21 cellular contexts compared by ENCODE assay signal in genomic region chr7:117061751-117062150, GRCh38.
DNase-seq lines count a peak whose midpoint lies in the region; ATAC-seq, FAIRE-seq and TF ChIP-seq lines count a peak whose summit lies in the region.
"Had no signal": no experiment of that assay in that cellular context is flagged by ENCODE, and none has a peak within 500 bp of the region (broad histone marks: within the 10 kb centered on the region; RNA-seq: fewer than 3 reads in every experiment).

No MANE protein-coding gene starts in this region.

- H3K4me3 Mint-ChIP-seq in CD14-positive monocyte: no peak overlapping the region
- H3K4me3 Mint-ChIP-seq: activated CD4-positive, alpha-beta T cell treated with anti-CD3 and anti-CD28 coated beads, Interleukin-2, amount 10 ng/mL, durations not matched to agents 24 days and 14 days; activated naive CD8-positive, alpha-beta T cell treated with anti-CD3 and anti-CD28 coated beads, Interleukin-2, amount 50 U/mL, for 24 hours; neural crest cell; stimulated activated naive CD8-positive, alpha-beta T cell treated with anti-CD3 and anti-CD28 coated beads, Interleukin-15, Interleukin-2, amounts not matched to agents 100 ng/mL and 50 ng/mL, for 24 hours had no signal

- no peak overlapping the region for H3K27ac ChIP-seq in mesendoderm (ENCODE audit: low read depth, low read length)
- H3K27ac ChIP-seq: left ventricle myocardium inferior, psoas muscle had no signal

- H4K8ac ChIP-seq in mesendoderm (ENCODE audit: low read depth, low read length): no peak overlapping the region

- no peak overlapping the region for H3K56ac ChIP-seq in mesendoderm (ENCODE audit: low read length)

- no peaks in the 10 kb centered on the region for H3K4me1 ChIP-seq in mesendoderm (ENCODE audit: control insufficient read depth, low read depth, low read length)
- H3K4me1 ChIP-seq: left ventricle myocardium inferior had no signal

- DNase-seq in EL (peak; percentile 54), RCC 7860 (ENCODE audit: low spot score) (peak; percentile 24), choroid plexus epithelial cell (ENCODE audit: low read depth) (peak; percentile 26), mesendoderm (no peak), CD14-positive monocyte (ENCODE audit: low spot score) (no peak)
- DNase-seq in stimulated activated CD4-positive, alpha-beta T cell treated with anti-CD3 and anti-CD28 coated beads, Interleukin-4, amount 100 ng/mL, for 1 hour: no peak
- no peak for DNase-seq in stimulated activated CD8-positive, alpha-beta memory T cell treated with anti-CD3 and anti-CD28 coated beads, Interleukin-4, amount 100 ng/mL, for 48 hours
- DNase-seq: activated CD4-positive, alpha-beta T cell treated with anti-CD3 and anti-CD28 coated beads, Interleukin-2, amount 10 ng/mL, durations not matched to agents 24 days and 14 days; activated naive CD8-positive, alpha-beta T cell treated with anti-CD3 and anti-CD28 coated beads, Interleukin-2, amount 50 U/mL, for 24 hours; DMS79 treated with DMSO at 0.1 percent for 48 hours; left ventricle myocardium inferior; NCI-H1417 treated with DMSO at 0.1 percent for 48 hours; NCI-H526 treated with DMSO at 0.1 percent for 48 hours; psoas muscle; Right ventricle myocardium superior; small intestine; T-helper 1 cell; tibial artery had no signal

- no peak overlapping the region for H3K4me3 ChIP-seq in choroid plexus epithelial cell (ENCODE audit: low read depth, low read length)
- no peak overlapping the region for H3K4me3 ChIP-seq in mesendoderm (ENCODE audit: low read length)
- H3K4me3 ChIP-seq: left ventricle myocardium inferior, psoas muscle, tibial artery had no signal

- H2AK5ac ChIP-seq in mesendoderm (ENCODE audit: low read length): no peak overlapping the region

- H3K18ac ChIP-seq in mesendoderm (ENCODE audit: low read length): peak overlapping the region; percentile 41

- H3K9me3 Mint-ChIP-seq in CD14-positive monocyte: peaks cover 0 to 1% (median 0%) of the 10 kb centered on the region in 7 donors
- H3K9me3 Mint-ChIP-seq: activated naive CD8-positive, alpha-beta T cell treated with anti-CD3 and anti-CD28 coated beads, Interleukin-2, amount 50 U/mL, for 24 hours; neural crest cell; stimulated activated naive CD8-positive, alpha-beta T cell treated with anti-CD3 and anti-CD28 coated beads, Interleukin-15, Interleukin-2, amounts not matched to agents 100 ng/mL and 50 ng/mL, for 24 hours had no signal

- no peak overlapping the region for H2BK5ac ChIP-seq in mesendoderm (ENCODE audit: low read length)

- no peaks in the 10 kb centered on the region for H3K36me3 ChIP-seq in mesendoderm (ENCODE audit: control insufficient read depth, insufficient read depth, low read length)
- H3K36me3 ChIP-seq: left ventricle myocardium inferior, tibial artery had no signal

- intact Hi-C loops in CD14-positive monocyte (cut with micrococcal nuclease): no loop called here

- no peaks in the 10 kb centered on the region for H3K79me2 ChIP-seq in mesendoderm (ENCODE audit: control insufficient read depth, insufficient read depth, low read length)

- peaks cover 14% of the 10 kb centered on the region for H3K4me1 Mint-ChIP-seq in CD14-positive monocyte
- H3K4me1 Mint-ChIP-seq: activated CD4-positive, alpha-beta T cell treated with anti-CD3 and anti-CD28 coated beads, Interleukin-2, amount 10 ng/mL, durations not matched to agents 24 days and 14 days; neural crest cell had no signal

- no peak overlapping the region for H4K5ac ChIP-seq in mesendoderm (ENCODE audit: low read length)

- H3K23ac ChIP-seq in mesendoderm (ENCODE audit: low read length): no peak overlapping the region

- H2BK15ac ChIP-seq in mesendoderm (replicated peaks; ENCODE audit: low read depth): no peak overlapping the region

- H3K4me2 ChIP-seq in mesendoderm (ENCODE audit: low read length): no peak overlapping the region

- TF ChIP-seq CTCF in choroid plexus epithelial cell (conservative IDR thresholded peaks at IDR 0.05; ENCODE audit: low read depth, low read length): no peak
- TF ChIP-seq CTCF in CD14-positive monocyte (IDR thresholded peaks at IDR 0.05): no peak

- no peaks in the 10 kb centered on the region for H3K79me1 ChIP-seq in mesendoderm (ENCODE audit: low read length)

- H3K27me3 Mint-ChIP-seq in CD14-positive monocyte (ENCODE audit: low read depth in 3 of 3): peaks cover 0 to 4% (median 2%) of the 10 kb centered on the region in 3 donors
- H3K27me3 Mint-ChIP-seq: activated naive CD8-positive, alpha-beta T cell treated with anti-CD3 and anti-CD28 coated beads, Interleukin-2, amount 50 U/mL, for 24 hours; stimulated activated naive CD8-positive, alpha-beta T cell treated with anti-CD3 and anti-CD28 coated beads, Interleukin-15, Interleukin-2, amounts not matched to agents 100 ng/mL and 50 ng/mL, for 24 hours had no signal

- no peaks in the 10 kb centered on the region for H3K36me3 Mint-ChIP-seq in CD14-positive monocyte

- H3K4ac ChIP-seq in mesendoderm (ENCODE audit: low read depth, low read length): no peak overlapping the region

- no peaks in the 10 kb centered on the region for H3K27me3 ChIP-seq in mesendoderm (ENCODE audit: insufficient read depth, low read length, poor library complexity)
- H3K27me3 ChIP-seq: tibial artery had no signal

- H2BK120ac ChIP-seq in mesendoderm (ENCODE audit: low read depth, low read length): no peak overlapping the region

- H3K27ac Mint-ChIP-seq in CD14-positive monocyte: no peak overlapping the region
- H3K27ac Mint-ChIP-seq: activated CD4-positive, alpha-beta T cell treated with anti-CD3 and anti-CD28 coated beads, Interleukin-2, amount 10 ng/mL, durations not matched to agents 24 days and 14 days; activated naive CD8-positive, alpha-beta T cell treated with anti-CD3 and anti-CD28 coated beads, Interleukin-2, amount 50 U/mL, for 24 hours; stimulated activated naive CD8-positive, alpha-beta T cell treated with anti-CD3 and anti-CD28 coated beads, Interleukin-15, Interleukin-2, amounts not matched to agents 100 ng/mL and 50 ng/mL, for 24 hours had no signal

- no peak for ATAC-seq in GM18502 (IDR thresholded peaks at IDR 0.05; ENCODE audit: poor library complexity, unreplicated experiment)
- ATAC-seq: activated naive CD8-positive, alpha-beta T cell treated with anti-CD3 and anti-CD28 coated beads, Interleukin-2, amount 50 U/mL, for 24 hours had no signal

- peak; percentile 52 for FAIRE-seq in RCC 7860 (lab: Jason Lieb, UNC)
- FAIRE-seq: small intestine had no signal

- no peak overlapping the region for H3K9ac ChIP-seq in mesendoderm (ENCODE audit: low read length)

Comparison
In these comparisons a context has a peak if more than half of its experiments do, and no peak if none do; other contexts are left out.
1. DNase-seq: peak in EL (single experiment), RCC 7860 (single experiment) and choroid plexus epithelial cell (single experiment); none in mesendoderm (single experiment), stimulated activated CD4-positive, alpha-beta T cell treated with anti-CD3 and anti-CD28 coated beads, Interleukin-4, amount 100 ng/mL, for 1 hour (single experiment), CD14-positive monocyte (single experiment) and stimulated activated CD8-positive, alpha-beta memory T cell treated with anti-CD3 and anti-CD28 coated beads, Interleukin-4, amount 100 ng/mL, for 48 hours (single experiment).